ENCODE assay signal across 8 cellular contexts in genomic region chr6:109094351-109095035, GRCh38. TPM values are rescaled to one million over a fixed set of nuclear protein-coding genes. Genes with fewer than 3 reads are reported as not detected.
DNase-seq lines count a peak whose midpoint lies in the region; ATAC-seq, FAIRE-seq and TF ChIP-seq lines count a peak whose summit lies in the region.

Gene SESN1, minus strand, starts transcription at chr6:109094846. Its CDS starts 773 bp downstream, at chr6:109094073.

- no peak for FAIRE-seq in urothelium cell line (lab: Jason Lieb, UNC)

- H3K9me3 ChIP-seq in right atrium auricular region = no peaks in the 10 kb centered on the region

- no peaks in the 10 kb centered on the region for H3K27me3 ChIP-seq in right atrium auricular region

- H3K4me1 ChIP-seq in right atrium auricular region = peaks cover 0 to 31% of the 10 kb centered on the region in 2 donors

- H3K27ac ChIP-seq in angular gyrus (ENCODE audit: low read depth, low read length) = peak within 1 kb of the TSS; percentile 97
- peak within 1 kb of the TSS; percentile 98 for H3K27ac ChIP-seq in right atrium auricular region

- DNase-seq in NCI-H1694 treated with DMSO at 0.1 percent for 48 hours (lab: John Stamatoyannopoulos, UW) (peak; percentile 68), T-helper 2 cell (peak; percentile 71 to 96 (median 76)), right atrium auricular region (ENCODE audit: low spot score) (peak; percentile 94), pulmonary artery endothelial cell (ENCODE audit: low read depth, low spot score) (peak; percentile 92), urothelium cell line (ENCODE audit: low spot score) (peak; percentile 93)

- ATAC-seq in GM18499 (IDR thresholded peaks at IDR 0.05; ENCODE audit: insufficient read depth, unreplicated experiment) (peak; percentile 30), HG02884 (IDR thresholded peaks at IDR 0.05; ENCODE audit: unreplicated experiment) (peak; percentile 54)

- peak within 1 kb of the TSS; percentile 66 to 68 for H3K4me3 ChIP-seq in right atrium auricular region

- no peaks in the 10 kb centered on the region for H3K36me3 ChIP-seq in right atrium auricular region

- no peak for TF ChIP-seq CTCF in right atrium auricular region (IDR thresholded peaks at IDR 0.05)

RNA-seq across cellular contexts. Expression of gene SESN1, which starts in this region (rescaled TPM):
- total RNA-seq in right atrium auricular region (10 to 100 TPM; 35.1 to 55.7 TPM), pulmonary artery endothelial cell (31.0 and 32.3 TPM in 2 replicates)

Comparison
In these comparisons a context has a peak if more than half of its experiments do, and no peak if none do; other contexts are left out.
1. Peak in every context shown above with its lines: DNase-seq, ATAC-seq, H3K4me3 ChIP-seq and H3K27ac ChIP-seq.